Comparison of ENCODE assay signal across 15 cellular contexts in genomic region chr17:44191389-44191788, GRCh38. TPM values are rescaled to one million over a fixed set of nuclear protein-coding genes. Genes with fewer than 3 reads are reported as not detected.
DNase-seq lines count a peak whose midpoint lies in the region; ATAC-seq and TF ChIP-seq lines count a peak whose summit lies in the region.
"Had no signal": no experiment of that assay in that cellular context is flagged by ENCODE, and none has a peak within 500 bp of the region (broad histone marks: within the 10 kb centered on the region; RNA-seq: fewer than 3 reads in every experiment).

No MANE protein-coding gene starts in this region.

- CTCF ChIA-PET in activated naive CD4-positive, alpha-beta T cell treated with anti-CD3 and anti-CD28 coated beads, Interleukin-2, amount 10 ng/mL, durations not matched to agents 7 days and 5 days (lab: Charles Lee), result interaction anchor here (1.2 kb wide), 1 partner anchor 139 kb away, joined by 3 read pairs; no protein-coding TSS in a partner anchor

- no peak overlapping the region for H3K9ac ChIP-seq in SK-N-MC (ENCODE audit: insufficient read length)

- H3K4me1 Mint-ChIP-seq in activated naive CD4-positive, alpha-beta T cell treated with anti-CD3 and anti-CD28 coated beads, Interleukin-2, amount 10 ng/mL, durations not matched to agents 7 days and 5 days, result peaks cover 25% of the 10 kb centered on the region
- H3K4me1 Mint-ChIP-seq in glutamatergic neuron (ENCODE audit: low read depth, unreplicated experiment), result peaks cover 7% of the 10 kb centered on the region
- H3K4me1 Mint-ChIP-seq in stimulated activated memory B cell treated with anti-CD40 and anti-IgM and Interleukin-4, amounts not matched to agents 10 μg/mL and 1 μg/mL and 100 μg/mL, for 72 hours, result peaks cover 18% of the 10 kb centered on the region

- no peaks in the 10 kb centered on the region for H3K9me3 ChIP-seq in SK-N-MC (ENCODE audit: low read depth, low read length)
- H3K9me3 ChIP-seq: mucosa of descending colon, testis had no signal

- ATAC-seq in stimulated activated memory B cell treated with anti-CD40 and anti-IgM and Interleukin-4, amounts not matched to agents 10 μg/mL and 1 μg/mL and 100 μg/mL, for 72 hours, result no peak
- ATAC-seq in HG02870 (IDR thresholded peaks at IDR 0.05; ENCODE audit: unreplicated experiment), result no peak

- TF ChIP-seq CTCF in glutamatergic neuron (IDR thresholded peaks at IDR 0.05; ENCODE audit: partially characterized antibody, unreplicated experiment), result no peak

- H3K36me3 Mint-ChIP-seq in activated naive CD4-positive, alpha-beta T cell treated with anti-CD3 and anti-CD28 coated beads, Interleukin-2, amount 10 ng/mL, durations not matched to agents 7 days and 5 days, result peaks cover 45% of the 10 kb centered on the region
- no peaks in the 10 kb centered on the region for H3K36me3 Mint-ChIP-seq in glutamatergic neuron (ENCODE audit: unreplicated experiment)
- H3K36me3 Mint-ChIP-seq in stimulated activated memory B cell treated with anti-CD40 and anti-IgM and Interleukin-4, amounts not matched to agents 10 μg/mL and 1 μg/mL and 100 μg/mL, for 72 hours, result peaks cover 51% of the 10 kb centered on the region

- no peaks in the 10 kb centered on the region for H3K27me3 Mint-ChIP-seq in activated naive CD4-positive, alpha-beta T cell treated with anti-CD3 and anti-CD28 coated beads, Interleukin-2, amount 10 ng/mL, durations not matched to agents 7 days and 5 days
- peaks cover 12% of the 10 kb centered on the region for H3K27me3 Mint-ChIP-seq in glutamatergic neuron (ENCODE audit: unreplicated experiment)
- no peaks in the 10 kb centered on the region for H3K27me3 Mint-ChIP-seq in stimulated activated memory B cell treated with anti-CD40 and anti-IgM and Interleukin-4, amounts not matched to agents 10 μg/mL and 1 μg/mL and 100 μg/mL, for 72 hours

- peak overlapping the region; percentile 26 for H3K27ac Mint-ChIP-seq in activated naive CD4-positive, alpha-beta T cell treated with anti-CD3 and anti-CD28 coated beads, Interleukin-2, amount 10 ng/mL, durations not matched to agents 7 days and 5 days
- peak overlapping the region; percentile 66 for H3K27ac Mint-ChIP-seq in glutamatergic neuron (ENCODE audit: unreplicated experiment)
- H3K27ac Mint-ChIP-seq in stimulated activated memory B cell treated with anti-CD40 and anti-IgM and Interleukin-4, amounts not matched to agents 10 μg/mL and 1 μg/mL and 100 μg/mL, for 72 hours, result peak overlapping the region; percentile 51

- DNase-seq in activated naive CD4-positive, alpha-beta T cell treated with anti-CD3 and anti-CD28 coated beads, Interleukin-2, amount 10 ng/mL, durations not matched to agents 7 days and 5 days, result no peak
- DNase-seq in activated naive CD4-positive, alpha-beta T cell treated with Interleukin-2 at 50 U/mL for 16 hours, result no peak
- DNase-seq in SK-N-MC (ENCODE audit: low read depth, low spot score), result no peak
- DNase-seq in glutamatergic neuron, result no peak
- DNase-seq in dedifferentiated amniotic fluid mesenchymal stem cell (ENCODE audit: extremely low spot score), result no peak
- no peak for DNase-seq in glomerular visceral epithelial cell (ENCODE audit: extremely low spot score)
- DNase-seq: activated CD8-positive, alpha-beta memory T cell treated with anti-CD3 and anti-CD28 coated beads, Interleukin-2, amount 50 U/mL, for 4 hours; amniotic stem cell; NCI-H187 treated with DMSO at 0.1 percent for 48 hours; NCI-H526 treated with DMSO at 0.1 percent for 48 hours; PC-3; testis had no signal

- H3K27ac ChIP-seq in SK-N-MC, result peak overlapping the region; percentile 25; the same call in 1 of the 2 replicates
- H3K27ac ChIP-seq: testis had no signal

- H3K36me3 ChIP-seq in SK-N-MC (ENCODE audit: insufficient read depth, low read length), result peaks cover 29% of the 10 kb centered on the region

- no peaks in the 10 kb centered on the region for H3K9me3 Mint-ChIP-seq in activated naive CD4-positive, alpha-beta T cell treated with anti-CD3 and anti-CD28 coated beads, Interleukin-2, amount 10 ng/mL, durations not matched to agents 7 days and 5 days
- peaks cover 6% of the 10 kb centered on the region for H3K9me3 Mint-ChIP-seq in glutamatergic neuron (ENCODE audit: unreplicated experiment)
- no peaks in the 10 kb centered on the region for H3K9me3 Mint-ChIP-seq in stimulated activated memory B cell treated with anti-CD40 and anti-IgM and Interleukin-4, amounts not matched to agents 10 μg/mL and 1 μg/mL and 100 μg/mL, for 72 hours

- no peak overlapping the region for H3K4me3 ChIP-seq in SK-N-MC
- H3K4me3 ChIP-seq: mucosa of descending colon, testis had no signal

- H3K4me3 Mint-ChIP-seq in activated naive CD4-positive, alpha-beta T cell treated with anti-CD3 and anti-CD28 coated beads, Interleukin-2, amount 10 ng/mL, durations not matched to agents 7 days and 5 days, result no peak overlapping the region
- no peak overlapping the region for H3K4me3 Mint-ChIP-seq in glutamatergic neuron (ENCODE audit: unreplicated experiment)
- no peak overlapping the region for H3K4me3 Mint-ChIP-seq in stimulated activated memory B cell treated with anti-CD40 and anti-IgM and Interleukin-4, amounts not matched to agents 10 μg/mL and 1 μg/mL and 100 μg/mL, for 72 hours

RNA-seq across cellular contexts. Expression of gene TMUB2, which starts 4.6 kb away (rescaled TPM):
- total RNA-seq in glutamatergic neuron (ENCODE audit: unreplicated experiment), result 52.1 TPM

RNA-seq across cellular contexts. Expression of gene ATXN7L3, which starts 8.3 kb away (rescaled TPM):
- total RNA-seq in glutamatergic neuron (ENCODE audit: unreplicated experiment), result 146 TPM

RNA-seq across cellular contexts. Expression of gene ASB16, which starts 20.9 kb away (rescaled TPM):
- total RNA-seq in glutamatergic neuron (ENCODE audit: unreplicated experiment), result not detected

RNA-seq across cellular contexts. Expression of gene UBTF, which starts 28.1 kb away (rescaled TPM):
- 97.6 TPM for total RNA-seq in glutamatergic neuron (ENCODE audit: unreplicated experiment)

RNA-seq across cellular contexts. Expression of gene HROB, which starts 49.7 kb away (rescaled TPM):
- 3.2 TPM for total RNA-seq in glutamatergic neuron (ENCODE audit: unreplicated experiment)
